8 cellular contexts compared by ENCODE assay signal in genomic region chr17:78970834-78971763, GRCh38. TPM values are rescaled to one million over a fixed set of nuclear protein-coding genes. Genes with fewer than 3 reads are reported as not detected.
A peak's percentile ranks its signal among the peaks of the same experiment; 100 is the strongest.
DNase-seq lines count a peak whose midpoint lies in the region; ATAC-seq and TF ChIP-seq lines count a peak whose summit lies in the region.

No MANE protein-coding gene starts in this region.

- H3K27ac ChIP-seq in A673 (ENCODE audit: low read depth, low read length, poor library complexity, severe bottlenecking) (no peak overlapping the region), GM23248 (no peak overlapping the region)

- H3K36me3 ChIP-seq in A673 (ENCODE audit: insufficient read depth, low read length, poor library complexity, severe bottlenecking), result peaks cover 43% of the 10 kb centered on the region
- H3K36me3 ChIP-seq in GM23248 (ENCODE audit: low read depth), result no peaks in the 10 kb centered on the region

- H3K9ac ChIP-seq in GM23248, result peak overlapping the region; percentile 30; the same call in 1 of the 2 replicates

- H3K27me3 ChIP-seq in A673 (replicated peaks; ENCODE audit: insufficient read depth, low read depth, low read length, poor library complexity) (no peaks in the 10 kb centered on the region), GM23248 (replicated peaks; ENCODE audit: insufficient read depth) (no peaks in the 10 kb centered on the region)

- H3K4me1 ChIP-seq in A673 (ENCODE audit: insufficient read depth, low read length, poor library complexity, severe bottlenecking) (peaks cover 12% of the 10 kb centered on the region), GM23248 (ENCODE audit: insufficient read depth) (peaks cover 9% of the 10 kb centered on the region; the same call in 1 of the 2 replicates)

- CTCF ChIA-PET in A673 (lab: Charles Lee), result interaction anchor here (0.6 to 2.3 kb wide), 6 partner anchors 9 to 720 kb away, joined by 3 to 16 read pairs (median 3); partner anchors contain the start of gene LGALS3BP

- H3K4me3 ChIP-seq in A673 (ENCODE audit: low read depth, low read length, poor library complexity, severe bottlenecking) (no peak overlapping the region), GM23248 (no peak overlapping the region; the same call in 1 of the 2 replicates)

- H3K9me3 ChIP-seq in A673 (ENCODE audit: low read depth, low read length, poor library complexity, severe bottlenecking) (no peaks in the 10 kb centered on the region), GM23248 (ENCODE audit: low read depth) (no peaks in the 10 kb centered on the region)

- H3K9me2 ChIP-seq in GM23248 (ENCODE audit: insufficient read depth), result no peaks in the 10 kb centered on the region

- WGBS in GM23248 (ENCODE audit: low coverage in 1 of 2, low lambda C conversion rate in 2 of 2, missing lambda C conversion rate in 2 of 2), 2 experiments, result 26 to 28% methylated on average over 31 to 34 of the region's 34 CpGs

- DNase-seq in A673 (ENCODE audit: low spot score) (peak; percentile 80), GM23248 (peak; percentile 75), NCI-H460 (ENCODE audit: extremely low read depth, low read depth) (peak; percentile 75), cerebellar cortex (ENCODE audit: low spot score) (peak; percentile 87), kidney tubule cell (ENCODE audit: low spot score) (peak; percentile 74)
- DNase-seq in activated CD4-positive, alpha-beta T cell treated with anti-CD3 and anti-CD28 coated beads for 24 hours (ENCODE audit: low read depth in 2 of 2), result peak; percentile 73 to 80
- DNase-seq in stimulated activated CD4-positive, alpha-beta T cell treated with anti-CD3 and anti-CD28 coated beads, Interleukin-2, amount 100 ng/mL, for 48 hours, result peak; percentile 84 to 85

- peak overlapping the region; percentile 65 for H2AFZ ChIP-seq in GM23248

- no peak for ATAC-seq in HG03342 (IDR thresholded peaks at IDR 0.05; ENCODE audit: unreplicated experiment)

- TSS peak; percentile 32 for BruUV-seq in A673 (replicated peaks; lab: Mats Ljungman, UMichigan)

- H3F3A ChIP-seq in GM23248 (ENCODE audit: insufficient read depth), result 0 out of 2 replicates have a peak, but pooled peaks cover 6% of the 10 kb centered on the region

- H3K79me2 ChIP-seq in GM23248 (ENCODE audit: insufficient read depth), result no peaks in the 10 kb centered on the region

- peak overlapping the region; percentile 46 for H3K4me2 ChIP-seq in GM23248 (ENCODE audit: unreplicated experiment)

- in situ Hi-C loops in GM23248 (cut with MboI), result loop anchor here (10.0 kb wide), 1 partner anchor 106 kb away; no protein-coding TSS in a partner anchor

- POLR2A ChIA-PET in A673 (lab: Charles Lee; ENCODE audit: low non-redundant PET), result no interaction called here

- intact Hi-C loops in A673 (cut with micrococcal nuclease; ENCODE audit: unreplicated experiment), result loop anchor here (1.0 kb wide), 1 partner anchor 106 kb away; no protein-coding TSS in a partner anchor

- TF ChIP-seq CTCF in A673 (conservative IDR thresholded peaks at IDR 0.05; ENCODE audit: low read depth, low read length), result peak; percentile 93

- no peaks in the 10 kb centered on the region for H4K20me1 ChIP-seq in GM23248 (ENCODE audit: insufficient read depth)

RNA-seq across cellular contexts. Expression of gene LGALS3BP, which starts 8.6 kb away (rescaled TPM):
- total RNA-seq in A673 (2021), result 295 and 324 TPM in 2 replicates
- total RNA-seq in GM23248 (2014; rRNA removed; shearing (Covaris generic)), result 8.3 and 8.8 TPM in 2 replicates
- polyA plus RNA-seq in GM23248 (2016; fragmentation: Nextera tagmentation; extraction: Ambion mirVana), result 8.6 and 12.6 TPM in 2 replicates
- 383 and 441 TPM in 2 replicates for total RNA-seq in NCI-H460 (2014; rRNA removed; shearing (Covaris generic))
- polyA plus RNA-seq in NCI-H460 (2014; cell fraction: nucleus; rRNA removed), result 1,330 and 1,442 TPM in 2 replicates

RNA-seq across cellular contexts. Expression of gene CANT1, which starts 38.5 kb away (rescaled TPM):
- 54.2 and 67.9 TPM in 2 replicates for total RNA-seq in A673 (2021)
- 52.0 and 52.4 TPM in 2 replicates for total RNA-seq in GM23248 (2014; rRNA removed; shearing (Covaris generic))
- 44.8 and 46.2 TPM in 2 replicates for polyA plus RNA-seq in GM23248 (2016; fragmentation: Nextera tagmentation; extraction: Ambion mirVana)
- 36.1 and 38.4 TPM in 2 replicates for total RNA-seq in NCI-H460 (2014; rRNA removed; shearing (Covaris generic))
- polyA plus RNA-seq in NCI-H460 (2014; cell fraction: nucleus; rRNA removed), result 27.1 and 27.8 TPM in 2 replicates

RNA-seq across cellular contexts. Expression of gene TIMP2, which starts 45.9 kb away (rescaled TPM):
- total RNA-seq in A673 (2021), result 60.5 and 75.3 TPM in 2 replicates
- 587 and 620 TPM in 2 replicates for total RNA-seq in GM23248 (2014; rRNA removed; shearing (Covaris generic))
- polyA plus RNA-seq in GM23248 (2016; fragmentation: Nextera tagmentation; extraction: Ambion mirVana), result 102 and 103 TPM in 2 replicates
- total RNA-seq in NCI-H460 (2014; rRNA removed; shearing (Covaris generic)), result 24.1 and 25.4 TPM in 2 replicates
- 7.4 and 13.2 TPM in 2 replicates for polyA plus RNA-seq in NCI-H460 (2014; cell fraction: nucleus; rRNA removed)

RNA-seq across cellular contexts. Expression of gene C1QTNF1, which starts 52.9 kb away (rescaled TPM):
- total RNA-seq in A673 (2021), result 3.8 and 6.3 TPM in 2 replicates
- 12.2 and 14.4 TPM in 2 replicates for total RNA-seq in GM23248 (2014; rRNA removed; shearing (Covaris generic))
- polyA plus RNA-seq in GM23248 (2016; fragmentation: Nextera tagmentation; extraction: Ambion mirVana), result 5.7 and 6.1 TPM in 2 replicates
- total RNA-seq in NCI-H460 (2014; rRNA removed; shearing (Covaris generic)), result 0.22 TPM in 1 of 2 replicates, not detected in the other
- polyA plus RNA-seq in NCI-H460 (2014; cell fraction: nucleus; rRNA removed), result not detected in 2 replicates

Comparison
In these comparisons a context has a peak if more than half of its experiments do, and no peak if none do; other contexts are left out.
1. RNA of gene LGALS3BP, which starts 8.6 kb away (total RNA-seq): 383 to 441 TPM in NCI-H460 and 295 to 324 TPM in A673; 8.3 to 8.8 TPM in GM23248; every median in the first group is over 10 times any median in the second.
2. Peak in every context shown above with its lines, with median percentiles within 50 percentile points of each other: DNase-seq.